In genomic region chr1:29649375-29650040, GRCh38 we compare ENCODE assay signal across 11 cellular contexts.
A peak's percentile ranks its signal among the peaks of the same experiment; 100 is the strongest.
DNase-seq lines count a peak whose midpoint lies in the region; ATAC-seq and TF ChIP-seq lines count a peak whose summit lies in the region.
"Had no signal": no experiment of that assay in that cellular context is flagged by ENCODE, and none has a peak within 500 bp of the region (broad histone marks: within the 10 kb centered on the region; RNA-seq: fewer than 3 reads in every experiment).

No MANE protein-coding gene starts in this region.

- POLR2A ChIA-PET in naive thymus-derived CD4-positive, alpha-beta T cell (lab: Charles Lee): no interaction called here

- no peak overlapping the region for H3K27ac Mint-ChIP-seq in natural killer cell treated with Interleukin-12 subunit alpha and Interleukin-12 subunit beta and Interleukin-15 and Interleukin-18, amount 100 ng/mL, for 72 hours
- no peak overlapping the region for H3K27ac Mint-ChIP-seq in naive thymus-derived CD4-positive, alpha-beta T cell

- CTCF ChIA-PET in naive thymus-derived CD4-positive, alpha-beta T cell (lab: Charles Lee): no interaction called here

- H3K27me3 ChIP-seq in WERI-Rb-1 (ENCODE audit: insufficient read depth, low read depth, severe bottlenecking): no peaks in the 10 kb centered on the region
- H3K27me3 ChIP-seq in naive thymus-derived CD4-positive, alpha-beta T cell (ENCODE audit: control insufficient read depth in 2 of 2, insufficient read depth in 2 of 2, low read length in 2 of 2): no peaks in the 10 kb centered on the region

- H3K36me3 ChIP-seq in WERI-Rb-1: no peaks in the 10 kb centered on the region
- no peaks in the 10 kb centered on the region for H3K36me3 ChIP-seq in naive thymus-derived CD4-positive, alpha-beta T cell (ENCODE audit: control insufficient read depth in 2 of 3, insufficient read depth in 3 of 3, low read length in 3 of 3)

- no peaks in the 10 kb centered on the region for H3K4me1 ChIP-seq in naive thymus-derived CD4-positive, alpha-beta T cell (ENCODE audit: control insufficient read depth in 2 of 2, insufficient read depth in 2 of 2, low read length in 2 of 2)

- peaks cover 25 to 26% of the 10 kb centered on the region in 2 donors for H3K27me3 Mint-ChIP-seq in natural killer cell treated with Interleukin-12 subunit alpha and Interleukin-12 subunit beta and Interleukin-15 and Interleukin-18, amount 100 ng/mL, for 72 hours
- peaks cover 12 to 56% (median 27%) of the 10 kb centered on the region in 5 donors for H3K27me3 Mint-ChIP-seq in naive thymus-derived CD4-positive, alpha-beta T cell

- intact Hi-C loops in naive thymus-derived CD4-positive, alpha-beta T cell (cut with micrococcal nuclease): no loop called here

- H3K27ac ChIP-seq in WERI-Rb-1: no peak overlapping the region
- H3K27ac ChIP-seq in naive thymus-derived CD4-positive, alpha-beta T cell (ENCODE audit: low read depth, low read length): no peak overlapping the region

- no peak for TF ChIP-seq RAD21 in Ishikawa (IDR thresholded peaks at IDR 0.05; ENCODE audit: low read depth)

- H3K9me3 Mint-ChIP-seq in natural killer cell treated with Interleukin-12 subunit alpha and Interleukin-12 subunit beta and Interleukin-15 and Interleukin-18, amount 100 ng/mL, for 72 hours: no peaks in the 10 kb centered on the region
- H3K9me3 Mint-ChIP-seq in naive thymus-derived CD4-positive, alpha-beta T cell: peaks cover 0 to 4% (median 0%) of the 10 kb centered on the region in 11 donors

- no peak overlapping the region for H3K4me3 Mint-ChIP-seq in natural killer cell treated with Interleukin-12 subunit alpha and Interleukin-12 subunit beta and Interleukin-15 and Interleukin-18, amount 100 ng/mL, for 72 hours
- no peak overlapping the region for H3K4me3 Mint-ChIP-seq in naive thymus-derived CD4-positive, alpha-beta T cell

- H3K4me1 Mint-ChIP-seq in natural killer cell treated with Interleukin-12 subunit alpha and Interleukin-12 subunit beta and Interleukin-15 and Interleukin-18, amount 100 ng/mL, for 72 hours (ENCODE audit: low read depth in 2 of 2): no peaks in the 10 kb centered on the region
- H3K4me1 Mint-ChIP-seq in naive thymus-derived CD4-positive, alpha-beta T cell: peaks cover 0 to 2% (median 0%) of the 10 kb centered on the region in 7 donors

- H3K4me3 ChIP-seq in WERI-Rb-1 (ENCODE audit: low read depth, low read length): no peak overlapping the region
- no peak overlapping the region for H3K4me3 ChIP-seq in naive thymus-derived CD4-positive, alpha-beta T cell (ENCODE audit: low read length)

- H3K36me3 Mint-ChIP-seq in natural killer cell treated with Interleukin-12 subunit alpha and Interleukin-12 subunit beta and Interleukin-15 and Interleukin-18, amount 100 ng/mL, for 72 hours: no peaks in the 10 kb centered on the region
- H3K36me3 Mint-ChIP-seq in naive thymus-derived CD4-positive, alpha-beta T cell: no peaks in the 10 kb centered on the region

- no peak for ATAC-seq in natural killer cell treated with Interleukin-12 subunit alpha and Interleukin-12 subunit beta and Interleukin-15 and Interleukin-18, amount 100 ng/mL, for 72 hours
- no peak for ATAC-seq in naive thymus-derived CD4-positive, alpha-beta T cell

- in situ Hi-C loops in ACHN (cut with HindIII; ENCODE audit: low pct_ligation_motif_present, low pct_unique_long_range_greater_than_20kb, low sequenced_read_pairs): no loop called here

- DNase-seq in ELF-1 (ENCODE audit: low read depth, low spot score): peak; percentile 40
- DNase-seq in WERI-Rb-1: peak; percentile 3
- DNase-seq in natural killer cell treated with Interleukin-12 subunit alpha and Interleukin-12 subunit beta and Interleukin-15 and Interleukin-18, amount 100 ng/mL, for 72 hours (ENCODE audit: low spot score): peak; percentile 52
- no peak for DNase-seq in NCI-H128 (lab: John Stamatoyannopoulos, UW; ENCODE audit: unreplicated experiment)
- no peak for DNase-seq in ACHN
- no peak for DNase-seq in naive thymus-derived CD4-positive, alpha-beta T cell
- DNase-seq: cortex of kidney, KBM-7, NCI-H2107, retina had no signal

- TF ChIP-seq CTCF in WERI-Rb-1 (IDR thresholded peaks at IDR 0.05; ENCODE audit: low read depth, low read length): no peak

- TF ChIP-seq EP300 in Ishikawa (IDR thresholded peaks at IDR 0.05; ENCODE audit: borderline replicate concordance): no peak

- H3K9me3 ChIP-seq in WERI-Rb-1 (ENCODE audit: severe bottlenecking): no peaks in the 10 kb centered on the region
- no peaks in the 10 kb centered on the region for H3K9me3 ChIP-seq in naive thymus-derived CD4-positive, alpha-beta T cell (ENCODE audit: control insufficient read depth in 2 of 3, low read length in 3 of 3)

TF ChIP-seq in Ishikawa, 13 proteins besides CTCF, POLR2A, EP300 and RAD21:
- no peak for TF ChIP-seq CREB1 (IDR thresholded peaks at IDR 0.05; ENCODE audit: low read depth)
- no peak for TF ChIP-seq TCF12 (IDR thresholded peaks at IDR 0.05; ENCODE audit: low read depth)
- TF ChIP-seq USF1 (IDR thresholded peaks at IDR 0.05): peak; percentile 90
- TF ChIP-seq TAF1 (IDR thresholded peaks at IDR 0.05; ENCODE audit: low read depth): no peak
- TF ChIP-seq EGR1 (IDR thresholded peaks at IDR 0.05): no peak
- TF ChIP-seq, protein P1, sequence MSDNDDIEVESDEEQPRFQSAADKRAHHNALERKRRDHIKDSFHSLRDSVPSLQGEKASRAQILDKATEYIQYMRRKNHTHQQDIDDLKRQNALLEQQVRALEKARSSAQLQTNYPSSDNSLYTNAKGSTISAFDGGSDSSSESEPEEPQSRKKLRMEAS (IDR thresholded peaks at IDR 0.05): peak; percentile 52
- no peak for TF ChIP-seq CEBPB (IDR thresholded peaks at IDR 0.05)
- TF ChIP-seq, protein P2, sequence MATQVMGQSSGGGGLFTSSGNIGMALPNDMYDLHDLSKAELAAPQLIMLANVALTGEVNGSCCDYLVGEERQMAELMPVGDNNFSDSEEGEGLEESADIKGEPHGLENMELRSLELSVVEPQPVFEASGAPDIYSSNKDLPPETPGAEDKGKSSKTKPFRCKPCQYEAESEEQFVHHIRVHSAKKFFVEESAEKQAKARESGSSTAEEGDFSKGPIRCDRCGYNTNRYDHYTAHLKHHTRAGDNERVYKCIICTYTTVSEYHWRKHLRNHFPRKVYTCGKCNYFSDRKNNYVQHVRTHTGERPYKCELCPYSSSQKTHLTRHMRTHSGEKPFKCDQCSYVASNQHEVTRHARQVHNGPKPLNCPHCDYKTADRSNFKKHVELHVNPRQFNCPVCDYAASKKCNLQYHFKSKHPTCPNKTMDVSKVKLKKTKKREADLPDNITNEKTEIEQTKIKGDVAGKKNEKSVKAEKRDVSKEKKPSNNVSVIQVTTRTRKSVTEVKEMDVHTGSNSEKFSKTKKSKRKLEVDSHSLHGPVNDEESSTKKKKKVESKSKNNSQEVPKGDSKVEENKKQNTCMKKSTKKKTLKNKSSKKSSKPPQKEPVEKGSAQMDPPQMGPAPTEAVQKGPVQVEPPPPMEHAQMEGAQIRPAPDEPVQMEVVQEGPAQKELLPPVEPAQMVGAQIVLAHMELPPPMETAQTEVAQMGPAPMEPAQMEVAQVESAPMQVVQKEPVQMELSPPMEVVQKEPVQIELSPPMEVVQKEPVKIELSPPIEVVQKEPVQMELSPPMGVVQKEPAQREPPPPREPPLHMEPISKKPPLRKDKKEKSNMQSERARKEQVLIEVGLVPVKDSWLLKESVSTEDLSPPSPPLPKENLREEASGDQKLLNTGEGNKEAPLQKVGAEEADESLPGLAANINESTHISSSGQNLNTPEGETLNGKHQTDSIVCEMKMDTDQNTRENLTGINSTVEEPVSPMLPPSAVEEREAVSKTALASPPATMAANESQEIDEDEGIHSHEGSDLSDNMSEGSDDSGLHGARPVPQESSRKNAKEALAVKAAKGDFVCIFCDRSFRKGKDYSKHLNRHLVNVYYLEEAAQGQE (IDR thresholded peaks at IDR 0.05; ENCODE audit: low read depth): no peak
- no peak for TF ChIP-seq YY1 (IDR thresholded peaks at IDR 0.05; ENCODE audit: low read depth)

Comparison
In these comparisons a context has a peak if more than half of its experiments do, and no peak if none do; other contexts are left out.
1. DNase-seq: peak in ELF-1 (single experiment), WERI-Rb-1 (single experiment) and natural killer cell treated with Interleukin-12 subunit alpha and Interleukin-12 subunit beta and Interleukin-15 and Interleukin-18, amount 100 ng/mL, for 72 hours (single experiment); none in NCI-H128 (single experiment), ACHN (single experiment) and naive thymus-derived CD4-positive, alpha-beta T cell (0 of 9).